Comparison of ENCODE assay signal across 8 cellular contexts in genomic region chr16:30183236-30183960, GRCh38. TPM values are rescaled to one million over a fixed set of nuclear protein-coding genes. Genes with fewer than 3 reads are reported as not detected.
DNase-seq lines count a peak whose midpoint lies in the region; ATAC-seq and TF ChIP-seq lines count a peak whose summit lies in the region.

TSS of gene CORO1A (plus strand) at chr16:30183602. CDS start at chr16:30185210, 1,608 bp downstream.

- TF ChIP-seq CTCF in tibial artery (IDR thresholded peaks at IDR 0.05), result no peak

- H4K91ac ChIP-seq in trophoblast cell (ENCODE audit: low read depth, low read length), result no peak within 1 kb of the TSS

- H3K9me3 ChIP-seq in trophoblast cell (ENCODE audit: insufficient read depth, low read depth, low read length) (peaks cover 3% of the 10 kb centered on the region), tibial artery (no peaks in the 10 kb centered on the region)

- no peaks in the 10 kb centered on the region for H3K9me3 Mint-ChIP-seq in activated naive CD8-positive, alpha-beta T cell (ENCODE audit: low read depth)

- no peaks in the 10 kb centered on the region for H3K27me3 Mint-ChIP-seq in activated naive CD8-positive, alpha-beta T cell

- peak; percentile 92 for DNase-seq in DMS53 (lab: John Stamatoyannopoulos, UW)
- peak; percentile 83 for DNase-seq in LoVo (ENCODE audit: low spot score)
- peak; percentile 86 for DNase-seq in SKM-1 treated with dmso at 0.1 percent for 144 hours (lab: John Stamatoyannopoulos, UW; ENCODE audit: unreplicated experiment)
- DNase-seq in cardiac septum (ENCODE audit: low spot score), result peak; percentile 96
- DNase-seq in trophoblast cell, result peak; percentile 79 to 92
- DNase-seq in tibial artery, result peak; percentile 87 to 91

- H2BK120ac ChIP-seq in trophoblast cell (ENCODE audit: insufficient read depth, low read length, poor library complexity), result no peak within 1 kb of the TSS

- no peak within 1 kb of the TSS for H3K18ac ChIP-seq in trophoblast cell (ENCODE audit: low read length)

- peak within 1 kb of the TSS; percentile 31 for H4K12ac ChIP-seq in trophoblast cell (ENCODE audit: low read depth, low read length)

- no peak within 1 kb of the TSS for H3K4ac ChIP-seq in trophoblast cell (ENCODE audit: low read depth, low read length)

- H3K4me2 ChIP-seq in trophoblast cell (ENCODE audit: low read length), result peak within 1 kb of the TSS; percentile 90

- no peaks in the 10 kb centered on the region for H3K36me3 ChIP-seq in trophoblast cell (ENCODE audit: control insufficient read depth in 1 of 2, insufficient read depth in 2 of 2, low read length in 2 of 2)
- no peaks in the 10 kb centered on the region for H3K36me3 ChIP-seq in tibial artery

- H3K27me3 ChIP-seq in trophoblast cell (ENCODE audit: insufficient read depth, low read length), result no peaks in the 10 kb centered on the region
- no peaks in the 10 kb centered on the region for H3K27me3 ChIP-seq in tibial artery

- peak within 1 kb of the TSS; percentile 98 for H3K27ac Mint-ChIP-seq in activated naive CD8-positive, alpha-beta T cell

- peaks cover 25% of the 10 kb centered on the region for H3K4me1 Mint-ChIP-seq in activated naive CD8-positive, alpha-beta T cell (ENCODE audit: low read depth)

- H3K14ac ChIP-seq in trophoblast cell (ENCODE audit: low read length), result no peak within 1 kb of the TSS

- no peak within 1 kb of the TSS for H3K23ac ChIP-seq in trophoblast cell (ENCODE audit: low read length)

- no peak within 1 kb of the TSS for H2BK5ac ChIP-seq in trophoblast cell (ENCODE audit: low read depth, low read length, poor library complexity)

- peak within 1 kb of the TSS; percentile 98 for H3K4me3 Mint-ChIP-seq in activated naive CD8-positive, alpha-beta T cell

- intact Hi-C loops in cardiac septum (cut with DNase I) (no loop called here), tibial artery (cut with DNase I; ENCODE audit: low total_unique reads) (no loop called here)

- H3K36me3 Mint-ChIP-seq in activated naive CD8-positive, alpha-beta T cell, result peaks cover 7% of the 10 kb centered on the region

- peak; percentile 41 for ATAC-seq in GM21717 (IDR thresholded peaks at IDR 0.05; ENCODE audit: unreplicated experiment)

- H4K8ac ChIP-seq in trophoblast cell (ENCODE audit: low read depth, low read length), result peak within 1 kb of the TSS; percentile 45

- H3K27ac ChIP-seq in trophoblast cell (ENCODE audit: low read depth, low read length) (no peak within 1 kb of the TSS), tibial artery (peak within 1 kb of the TSS; percentile 70 to 72)

- H3K4me1 ChIP-seq in trophoblast cell (ENCODE audit: control insufficient read depth in 1 of 2, insufficient read depth in 2 of 2, low read length in 2 of 2) (peaks cover 3 to 9% of the 10 kb centered on the region in 2 experiments), tibial artery (peaks cover 0 to 21% (median 12%) of the 10 kb centered on the region in 4 donors)

- WGBS in trophoblast cell (ENCODE audit: extremely low coverage, insufficient coverage, insufficient read length), result no CpG with 5 or more reads among the region's 73 CpGs

- H2BK12ac ChIP-seq in trophoblast cell (ENCODE audit: low read length), result no peak within 1 kb of the TSS

- H3K79me1 ChIP-seq in trophoblast cell (ENCODE audit: low read length), result no peaks in the 10 kb centered on the region

- H3K9ac ChIP-seq in trophoblast cell (ENCODE audit: low read length), result no peak within 1 kb of the TSS

- H3K4me3 ChIP-seq in trophoblast cell (ENCODE audit: low read depth, low read length), result peak within 1 kb of the TSS; percentile 72
- H3K4me3 ChIP-seq in tibial artery, result peak within 1 kb of the TSS; percentile 53 to 63

- no peaks in the 10 kb centered on the region for H3K79me2 ChIP-seq in trophoblast cell (ENCODE audit: control insufficient read depth, insufficient read depth, low read length, poor library complexity)

- peak within 1 kb of the TSS; percentile 33 for H2AFZ ChIP-seq in trophoblast cell (ENCODE audit: insufficient read depth, low read length, poor library complexity)

- H2AK5ac ChIP-seq in trophoblast cell (ENCODE audit: low read length), result no peak within 1 kb of the TSS

RNA-seq across cellular contexts. Expression of gene CORO1A, which starts in this region (rescaled TPM):
- 7.4 TPM for total RNA-seq in cardiac septum
- 0.79 and 1.1 TPM in 2 replicates for polyA plus RNA-seq in trophoblast cell (2013)
